In genomic region chr15:51244366-51244977, GRCh38 we compare ENCODE assay signal across 19 cellular contexts.
A peak's percentile ranks its signal among the peaks of the same experiment; 100 is the strongest.
DNase-seq lines count a peak whose midpoint lies in the region; ATAC-seq and TF ChIP-seq lines count a peak whose summit lies in the region.
"Had no signal": no experiment of that assay in that cellular context is flagged by ENCODE, and none has a peak within 500 bp of the region (broad histone marks: within the 10 kb centered on the region; RNA-seq: fewer than 3 reads in every experiment).

No MANE protein-coding gene starts in this region.

- H3K36me3 Mint-ChIP-seq in activated T-cell treated with anti-CD3 and anti-CD28 coated beads, Interleukin-2, amount 50 U/mL, for 72 hours (ENCODE audit: insufficient read depth in 2 of 2), result peaks cover 0 to 1% of the 10 kb centered on the region in 2 donors
- no peaks in the 10 kb centered on the region for H3K36me3 Mint-ChIP-seq in activated T-cell treated with anti-CD3 and anti-CD28 coated beads, Interleukin-2, amount 50 U/mL, for 4 hours (ENCODE audit: insufficient read depth)
- H3K36me3 Mint-ChIP-seq in stimulated activated effector memory CD8-positive, alpha-beta T cell treated with anti-CD3 and anti-CD28 coated beads, Interleukin-12 subunit alpha, Interleukin-12 subunit beta, amount 100 ng/mL, for 72 hours, result no peaks in the 10 kb centered on the region

- H3K27me3 Mint-ChIP-seq in activated T-cell treated with anti-CD3 and anti-CD28 coated beads, Interleukin-2, amount 50 U/mL, for 72 hours (ENCODE audit: low read depth), result peaks cover 44% of the 10 kb centered on the region
- peaks cover 13% of the 10 kb centered on the region for H3K27me3 Mint-ChIP-seq in activated T-cell treated with anti-CD3 and anti-CD28 coated beads, Interleukin-2, amount 50 U/mL, for 4 hours (ENCODE audit: low read depth)

- H3K4me3 Mint-ChIP-seq in activated T-cell treated with anti-CD3 and anti-CD28 coated beads, Interleukin-2, amount 50 U/mL, for 72 hours, result no peak overlapping the region
- no peak overlapping the region for H3K4me3 Mint-ChIP-seq in activated T-cell treated with anti-CD3 and anti-CD28 coated beads, Interleukin-2, amount 50 U/mL, for 4 hours
- no peak overlapping the region for H3K4me3 Mint-ChIP-seq in stimulated activated effector memory CD8-positive, alpha-beta T cell treated with anti-CD3 and anti-CD28 coated beads, Interleukin-12 subunit alpha, Interleukin-12 subunit beta, amount 100 ng/mL, for 72 hours

- peak overlapping the region; percentile 63 for H3K27ac Mint-ChIP-seq in activated T-cell treated with anti-CD3 and anti-CD28 coated beads, Interleukin-2, amount 50 U/mL, for 72 hours
- no peak overlapping the region for H3K27ac Mint-ChIP-seq in stimulated activated effector memory CD8-positive, alpha-beta T cell treated with anti-CD3 and anti-CD28 coated beads, Interleukin-12 subunit alpha, Interleukin-12 subunit beta, amount 100 ng/mL, for 72 hours

- H3K4me3 ChIP-seq in choroid plexus epithelial cell (ENCODE audit: low read depth, low read length), result no peak overlapping the region
- H3K4me3 ChIP-seq: sigmoid colon had no signal

- peaks cover 0 to 4% of the 10 kb centered on the region in 2 donors for H3K9me3 Mint-ChIP-seq in activated T-cell treated with anti-CD3 and anti-CD28 coated beads, Interleukin-2, amount 50 U/mL, for 72 hours
- no peaks in the 10 kb centered on the region for H3K9me3 Mint-ChIP-seq in activated T-cell treated with anti-CD3 and anti-CD28 coated beads, Interleukin-2, amount 50 U/mL, for 4 hours
- peaks cover 3% of the 10 kb centered on the region for H3K9me3 Mint-ChIP-seq in stimulated activated effector memory CD8-positive, alpha-beta T cell treated with anti-CD3 and anti-CD28 coated beads, Interleukin-12 subunit alpha, Interleukin-12 subunit beta, amount 100 ng/mL, for 72 hours

- TF ChIP-seq CTCF in choroid plexus epithelial cell (conservative IDR thresholded peaks at IDR 0.05; ENCODE audit: low read depth, low read length), result no peak

- DNase-seq in activated T-cell treated with anti-CD3 and anti-CD28 coated beads, Interleukin-2, amount 50 U/mL, for 72 hours, result no peak
- DNase-seq in activated T-cell treated with anti-CD3 and anti-CD28 coated beads, Interleukin-2, amount 50 U/mL, for 4 hours, result no peak
- DNase-seq in MV-4-11 (lab: John Stamatoyannopoulos, UW), result peak; percentile 96
- peak; percentile 37 for DNase-seq in choroid plexus epithelial cell (ENCODE audit: low read depth)
- DNase-seq in stimulated activated effector memory CD8-positive, alpha-beta T cell treated with anti-CD3 and anti-CD28 coated beads, Interleukin-12 subunit alpha, Interleukin-12 subunit beta, amount 100 ng/mL, for 72 hours (ENCODE audit: low spot score in 2 of 2), result no peak
- no peak for DNase-seq in A172 (ENCODE audit: low spot score)
- no peak for DNase-seq in NCI-H2081 (lab: John Stamatoyannopoulos, UW)
- DNase-seq: activated CD4-positive, alpha-beta T cell treated with anti-CD3 and anti-CD28 coated beads for 48 hours; activated T-cell treated with anti-CD3 and anti-CD28 coated beads, Interleukin-2, amount 50 U/mL, for 48 hours; amniotic stem cell; Calu3; central memory CD4-positive, alpha-beta T cell; effector memory CD4-positive, alpha-beta T cell; NCI-H1436; NCI-H446; nucleus accumbens; sigmoid colon; stimulated activated CD4-positive, alpha-beta T cell treated with anti-CD3 and anti-CD28 coated beads, Interleukin-2, amount 100 ng/mL, for 48 hours had no signal

- H3K4me1 Mint-ChIP-seq in activated T-cell treated with anti-CD3 and anti-CD28 coated beads, Interleukin-2, amount 50 U/mL, for 72 hours (ENCODE audit: low read depth), result peaks cover 27% of the 10 kb centered on the region
- no peaks in the 10 kb centered on the region for H3K4me1 Mint-ChIP-seq in activated T-cell treated with anti-CD3 and anti-CD28 coated beads, Interleukin-2, amount 50 U/mL, for 4 hours (ENCODE audit: low read depth)
- H3K4me1 Mint-ChIP-seq in stimulated activated effector memory CD8-positive, alpha-beta T cell treated with anti-CD3 and anti-CD28 coated beads, Interleukin-12 subunit alpha, Interleukin-12 subunit beta, amount 100 ng/mL, for 72 hours, result no peaks in the 10 kb centered on the region

- peak; percentile 31 to 35 for ATAC-seq in activated T-cell treated with anti-CD3 and anti-CD28 coated beads, Interleukin-2, amount 50 U/mL, for 72 hours (replicated peaks in 1 of 2)
- no peak for ATAC-seq in activated T-cell treated with anti-CD3 and anti-CD28 coated beads, Interleukin-2, amount 50 U/mL, for 4 hours
- ATAC-seq in stimulated activated effector memory CD8-positive, alpha-beta T cell treated with anti-CD3 and anti-CD28 coated beads, Interleukin-12 subunit alpha, Interleukin-12 subunit beta, amount 100 ng/mL, for 72 hours, result peak; percentile 12
- no peak for ATAC-seq in HG03342 (IDR thresholded peaks at IDR 0.05; ENCODE audit: unreplicated experiment)

Comparison
In these comparisons a context has a peak if more than half of its experiments do, and no peak if none do; other contexts are left out.
1. ATAC-seq: peak in activated T-cell treated with anti-CD3 and anti-CD28 coated beads, Interleukin-2, amount 50 U/mL, for 72 hours (2 of 2) and stimulated activated effector memory CD8-positive, alpha-beta T cell treated with anti-CD3 and anti-CD28 coated beads, Interleukin-12 subunit alpha, Interleukin-12 subunit beta, amount 100 ng/mL, for 72 hours (single experiment); none in activated T-cell treated with anti-CD3 and anti-CD28 coated beads, Interleukin-2, amount 50 U/mL, for 4 hours (0 of 2) and HG03342 (single experiment).
2. DNase-seq: peak in MV-4-11 (single experiment) and choroid plexus epithelial cell (single experiment); none in activated T-cell treated with anti-CD3 and anti-CD28 coated beads, Interleukin-2, amount 50 U/mL, for 72 hours (0 of 2), activated T-cell treated with anti-CD3 and anti-CD28 coated beads, Interleukin-2, amount 50 U/mL, for 4 hours (single experiment), stimulated activated effector memory CD8-positive, alpha-beta T cell treated with anti-CD3 and anti-CD28 coated beads, Interleukin-12 subunit alpha, Interleukin-12 subunit beta, amount 100 ng/mL, for 72 hours (0 of 2), A172 (single experiment) and NCI-H2081 (0 of 2).